Comparison of ENCODE assay signal across 5 cellular contexts in genomic region chr20:45790491-45790890, GRCh38. TPM values are rescaled to one million over a fixed set of nuclear protein-coding genes. Genes with fewer than 3 reads are reported as not detected.
"Had no signal": no experiment of that assay in that cellular context is flagged by ENCODE, and none has a peak within 500 bp of the region (broad histone marks: within the 10 kb centered on the region; RNA-seq: fewer than 3 reads in every experiment).

No MANE protein-coding gene starts in this region.

RNA-seq across cellular contexts. Expression of gene WFDC3, which starts 1.2 kb away (rescaled TPM):
- total RNA-seq: activated CD8-positive, alpha-beta memory T cell treated with anti-CD3 and anti-CD28 coated beads for 36 hours; ascending aorta; frontal cortex; lung microvascular endothelial cell; mononuclear cell had no signal

RNA-seq across cellular contexts. Expression of gene UBE2C, which starts 22.0 kb away (rescaled TPM):
- total RNA-seq: ascending aorta had no signal

RNA-seq across cellular contexts. Expression of gene TNNC2, which starts 36.6 kb away (rescaled TPM):
- total RNA-seq: activated CD8-positive, alpha-beta memory T cell treated with anti-CD3 and anti-CD28 coated beads for 36 hours; ascending aorta; frontal cortex; lung microvascular endothelial cell had no signal
